15 cellular contexts compared by ENCODE assay signal in the genomic region with DNA sequence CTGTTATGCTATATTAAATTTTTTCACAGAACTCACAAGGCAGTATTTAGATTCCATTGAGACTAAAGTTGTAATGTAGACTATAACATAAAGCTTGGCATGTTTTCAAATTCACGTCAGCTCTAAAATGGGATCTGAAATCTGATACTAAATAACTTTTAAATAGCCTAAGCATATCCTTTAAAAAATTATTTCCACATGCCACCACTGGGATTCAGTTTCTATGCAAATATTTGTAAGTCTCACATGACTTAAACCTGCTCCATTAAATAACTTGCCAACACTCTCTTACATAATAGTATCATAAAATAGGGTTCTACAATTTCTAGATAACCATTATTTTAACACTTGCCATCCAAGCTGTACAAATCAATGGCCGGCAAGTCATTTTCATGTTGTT. TPM values are rescaled to one million over a fixed set of nuclear protein-coding genes. Genes with fewer than 3 reads are reported as not detected.
DNase-seq lines count a peak whose midpoint lies in the region; ATAC-seq and TF ChIP-seq lines count a peak whose summit lies in the region.
"Had no signal": no experiment of that assay in that cellular context is flagged by ENCODE, and none has a peak within 500 bp of the region (broad histone marks: within the 10 kb centered on the region; RNA-seq: fewer than 3 reads in every experiment).

No MANE protein-coding gene starts in this region.

- peaks cover 18% of the 10 kb centered on the region for H3K36me3 ChIP-seq in SK-N-MC (ENCODE audit: insufficient read depth, low read length)
- H3K36me3 ChIP-seq: ascending aorta had no signal

- no peaks in the 10 kb centered on the region for H3K9me3 Mint-ChIP-seq in activated T-helper 2 cell treated with anti-CD3 and anti-CD28 coated beads, Interferon-gamma antibody, Interleukin-2, Interleukin-4, amounts not matched to agents 10 μg/mL and 5 μg/mL and 100 μg/mL, durations not matched to agents 14 hours and 24 hours and 36 hours
- H3K9me3 Mint-ChIP-seq in activated naive CD4-positive, alpha-beta T cell treated with anti-CD3 and anti-CD28 coated beads, Interleukin-2, amount 50 U/mL, for 72 hours = no peaks in the 10 kb centered on the region

- H3K4me1 Mint-ChIP-seq in activated T-helper 2 cell treated with anti-CD3 and anti-CD28 coated beads, Interferon-gamma antibody, Interleukin-2, Interleukin-4, amounts not matched to agents 10 μg/mL and 5 μg/mL and 100 μg/mL, durations not matched to agents 14 hours and 24 hours and 36 hours (ENCODE audit: low read depth) = peaks cover 13% of the 10 kb centered on the region

- H3K4me3 ChIP-seq in SK-N-MC = peak overlapping the region; percentile 63
- no peak overlapping the region for H3K4me3 ChIP-seq in fibroblast of the aortic adventitia (ENCODE audit: low read depth, low read length)
- H3K4me3 ChIP-seq: ascending aorta had no signal

- H3K27ac ChIP-seq in 22Rv1 = peak overlapping the region; percentile 3; the same call in 1 of the 2 replicates
- H3K27ac ChIP-seq in SK-N-MC = peak overlapping the region; percentile 98
- H3K27ac ChIP-seq: ascending aorta, KMS-11, RWPE1 had no signal

- no peak overlapping the region for H3K27ac Mint-ChIP-seq in activated T-helper 2 cell treated with anti-CD3 and anti-CD28 coated beads, Interferon-gamma antibody, Interleukin-2, Interleukin-4, amounts not matched to agents 10 μg/mL and 5 μg/mL and 100 μg/mL, durations not matched to agents 14 hours and 24 hours and 36 hours
- H3K27ac Mint-ChIP-seq in activated naive CD4-positive, alpha-beta T cell treated with anti-CD3 and anti-CD28 coated beads, Interleukin-2, amount 50 U/mL, for 72 hours = no peak overlapping the region
- H3K27ac Mint-ChIP-seq: B cell had no signal

- peak overlapping the region; percentile 75 for H3K9ac ChIP-seq in SK-N-MC (ENCODE audit: insufficient read length)
- H3K9ac ChIP-seq: KMS-11 had no signal

- H3K27me3 Mint-ChIP-seq in activated T-helper 2 cell treated with anti-CD3 and anti-CD28 coated beads, Interferon-gamma antibody, Interleukin-2, Interleukin-4, amounts not matched to agents 10 μg/mL and 5 μg/mL and 100 μg/mL, durations not matched to agents 14 hours and 24 hours and 36 hours (ENCODE audit: low read depth) = no peaks in the 10 kb centered on the region
- H3K27me3 Mint-ChIP-seq: B cell had no signal

- no peak for ATAC-seq in HG02610 (IDR thresholded peaks at IDR 0.05; ENCODE audit: unreplicated experiment)
- no peak for ATAC-seq in activated naive CD4-positive, alpha-beta T cell treated with anti-CD3 and anti-CD28 coated beads, Interleukin-2, amount 50 U/mL, for 72 hours
- ATAC-seq: activated CD4-positive, CD25-positive, alpha-beta regulatory T cell treated with anti-CD3 and anti-CD28 coated beads, Interleukin-2, amount 50 U/mL, for 24 hours had no signal

- peak; percentile 49 for DNase-seq in EH (ENCODE audit: low read depth)
- peak; percentile 95 for DNase-seq in SK-N-MC (ENCODE audit: low read depth, low spot score)
- peak; percentile 20 for DNase-seq in fibroblast of the aortic adventitia (ENCODE audit: low read depth)
- no peak for DNase-seq in activated T-helper 2 cell treated with anti-CD3 and anti-CD28 coated beads, Interferon-gamma antibody, Interleukin-2, Interleukin-4, amounts not matched to agents 10 μg/mL and 5 μg/mL and 100 μg/mL, durations not matched to agents 14 hours and 24 hours and 36 hours (ENCODE audit: low spot score)
- no peak for DNase-seq in SKM-1 treated with dmso at 0.1 percent for 144 hours (lab: John Stamatoyannopoulos, UW; ENCODE audit: unreplicated experiment)
- no peak for DNase-seq in activated naive CD4-positive, alpha-beta T cell treated with anti-CD3 and anti-CD28 coated beads, Interleukin-2, amount 50 U/mL, for 72 hours (ENCODE audit: low spot score in 2 of 2)
- DNase-seq: activated gamma-delta T cell, NCI-H774 had no signal

- no peak overlapping the region for H3K4me3 Mint-ChIP-seq in activated T-helper 2 cell treated with anti-CD3 and anti-CD28 coated beads, Interferon-gamma antibody, Interleukin-2, Interleukin-4, amounts not matched to agents 10 μg/mL and 5 μg/mL and 100 μg/mL, durations not matched to agents 14 hours and 24 hours and 36 hours (ENCODE audit: low read depth)
- H3K4me3 Mint-ChIP-seq: B cell had no signal

- no peaks in the 10 kb centered on the region for H3K36me3 Mint-ChIP-seq in activated T-helper 2 cell treated with anti-CD3 and anti-CD28 coated beads, Interferon-gamma antibody, Interleukin-2, Interleukin-4, amounts not matched to agents 10 μg/mL and 5 μg/mL and 100 μg/mL, durations not matched to agents 14 hours and 24 hours and 36 hours (ENCODE audit: low read depth)
- no peaks in the 10 kb centered on the region for H3K36me3 Mint-ChIP-seq in activated naive CD4-positive, alpha-beta T cell treated with anti-CD3 and anti-CD28 coated beads, Interleukin-2, amount 50 U/mL, for 72 hours

- TF ChIP-seq CTCF in 22Rv1 (IDR thresholded peaks at IDR 0.05) (no peak), fibroblast of the aortic adventitia (IDR thresholded peaks at IDR 0.05; ENCODE audit: insufficient read depth, low read length) (no peak)

- H3K9me3 ChIP-seq in SK-N-MC (ENCODE audit: low read depth, low read length) = no peaks in the 10 kb centered on the region
- H3K9me3 ChIP-seq: ascending aorta had no signal

- intact Hi-C loops in activated T-helper 2 cell treated with anti-CD3 and anti-CD28 coated beads, Interferon-gamma antibody, Interleukin-2, Interleukin-4, amounts not matched to agents 10 μg/mL and 5 μg/mL and 100 μg/mL, durations not matched to agents 14 hours and 24 hours and 36 hours (cut with micrococcal nuclease) = no loop called here

RNA-seq across cellular contexts. Expression of a gene that starts 32.4 kb away (rescaled TPM):
- 10.1 and 62.4 TPM in 2 replicates for total RNA-seq in fibroblast of the aortic adventitia (ENCODE audit: low replicate concordance)
- 11.6 and 12.3 TPM in 2 replicates for total RNA-seq in activated T-helper 2 cell treated with anti-CD3 and anti-CD28 coated beads, Interferon-gamma antibody, Interleukin-2, Interleukin-4, amounts not matched to agents 10 μg/mL and 5 μg/mL and 100 μg/mL, durations not matched to agents 14 hours and 24 hours and 36 hours
- total RNA-seq in activated naive CD4-positive, alpha-beta T cell treated with anti-CD3 and anti-CD28 coated beads, Interleukin-2, amount 50 U/mL, for 72 hours = 10 to 100 TPM in 1 of 2 donors, 1 to 10 TPM in 1; 8.4 to 13.6 TPM

Comparison
In these comparisons a context has a peak if more than half of its experiments do, and no peak if none do; other contexts are left out.
1. DNase-seq: peak in EH (single experiment), SK-N-MC (single experiment) and fibroblast of the aortic adventitia (single experiment); none in activated T-helper 2 cell treated with anti-CD3 and anti-CD28 coated beads, Interferon-gamma antibody, Interleukin-2, Interleukin-4, amounts not matched to agents 10 μg/mL and 5 μg/mL and 100 μg/mL, durations not matched to agents 14 hours and 24 hours and 36 hours (single experiment), SKM-1 treated with dmso at 0.1 percent for 144 hours (single experiment) and activated naive CD4-positive, alpha-beta T cell treated with anti-CD3 and anti-CD28 coated beads, Interleukin-2, amount 50 U/mL, for 72 hours (0 of 2).